Comparison of ENCODE assay signal across 1 cellular context in genomic region chr9:129131300-129132145, GRCh38.
A peak's percentile ranks its signal among the peaks of the same experiment; 100 is the strongest.
TF ChIP-seq lines count a peak whose summit lies in the region.

No MANE protein-coding gene starts in this region.

TF ChIP-seq in H1, 55 proteins besides CTCF, POLR2A, EP300 and RAD21:
- no peak for TF ChIP-seq E2F6 (IDR thresholded peaks at IDR 0.05)
- TF ChIP-seq TCF12 (IDR thresholded peaks at IDR 0.05; ENCODE audit: low read depth, low read length): 0 out of 2 replicates have a peak, but pooled peaks have one; percentile 37
- TF ChIP-seq SAP30 (IDR thresholded peaks at IDR 0.05; ENCODE audit: insufficient read depth, insufficient replicate concordance, low read length): no peak
- no peak for TF ChIP-seq SIN3A (conservative IDR thresholded peaks at IDR 0.05 in 1 of 2, IDR thresholded peaks at IDR 0.05 in 1 of 2; ENCODE audit: low read depth in 1 of 2, low read length in 2 of 2)
- peak; percentile 55; the same call in 1 of the 2 replicates for TF ChIP-seq CREB1 (IDR thresholded peaks at IDR 0.05)
- no peak for TF ChIP-seq HDAC2 (IDR thresholded peaks at IDR 0.05; ENCODE audit: borderline replicate concordance in 1 of 2, low read depth in 2 of 2, low read length in 2 of 2)
- TF ChIP-seq CEBPB (IDR thresholded peaks at IDR 0.05; ENCODE audit: low read depth, low read length): no peak
- TF ChIP-seq POU5F1 (IDR thresholded peaks at IDR 0.05; ENCODE audit: low read depth, low read length): no peak
- no peak for TF ChIP-seq NRF1 (IDR thresholded peaks at IDR 0.05; ENCODE audit: low read depth, low read length)
- TF ChIP-seq TEAD4 (IDR thresholded peaks at IDR 0.05; ENCODE audit: low read depth, low read length): 0 out of 2 replicates have a peak, but pooled peaks have one; percentile 31
- TF ChIP-seq MAX (IDR thresholded peaks at IDR 0.05): peak; percentile 57
- no peak for TF ChIP-seq SP1 (IDR thresholded peaks at IDR 0.05; ENCODE audit: low read depth, low read length)
- TF ChIP-seq YY1 (IDR thresholded peaks at IDR 0.05; ENCODE audit: low read depth, low read length): peak; percentile 49; the same call in 1 of the 2 replicates
